In genomic region chr4:161931089-161931488, GRCh38 we compare ENCODE assay signal across 23 cellular contexts.
"Had no signal": no experiment of that assay in that cellular context is flagged by ENCODE, and none has a peak within 500 bp of the region (broad histone marks: within the 10 kb centered on the region; RNA-seq: fewer than 3 reads in every experiment).

No MANE protein-coding gene starts in this region.

- H3K27ac ChIP-seq: epithelial cell of prostate, esophagus muscularis mucosa, heart right ventricle, left lung, neural progenitor cell, prostate gland, right atrium auricular region, thoracic aorta, upper lobe of left lung had no signal

- H3K4me2 ChIP-seq: neural progenitor cell had no signal

- H3K27me3 ChIP-seq: dorsolateral prefrontal cortex, esophagus muscularis mucosa, heart right ventricle, left lung, neural progenitor cell, right atrium auricular region, tibial nerve, upper lobe of left lung had no signal

- H3K9me3 ChIP-seq: esophagus muscularis mucosa, heart right ventricle, left lung, prostate gland, right atrium auricular region, thoracic aorta, tibial nerve, upper lobe of left lung had no signal

- H3K4me1 Mint-ChIP-seq: naive thymus-derived CD4-positive, alpha-beta T cell; nephron; neural progenitor cell; stimulated activated naive B cell treated with anti-CD40 and anti-IgM and Interleukin-4, amounts not matched to agents 10 μg/mL and 1 μg/mL and 100 μg/mL, for 72 hours had no signal

- H3K9ac ChIP-seq: neural progenitor cell had no signal

- H3K9me3 Mint-ChIP-seq: nephron; neural progenitor cell; stimulated activated naive B cell treated with anti-CD40 and anti-IgM and Interleukin-4, amounts not matched to agents 10 μg/mL and 1 μg/mL and 100 μg/mL, for 72 hours had no signal

- ATAC-seq: heart right ventricle; left cardiac atrium; left lung; naive thymus-derived CD4-positive, alpha-beta T cell; sciatic nerve; stimulated activated naive B cell treated with anti-CD40 and anti-IgM and Interleukin-4, amounts not matched to agents 10 μg/mL and 1 μg/mL and 100 μg/mL, for 72 hours had no signal

- H3K4me3 Mint-ChIP-seq: naive thymus-derived CD4-positive, alpha-beta T cell; nephron; neural progenitor cell; stimulated activated naive B cell treated with anti-CD40 and anti-IgM and Interleukin-4, amounts not matched to agents 10 μg/mL and 1 μg/mL and 100 μg/mL, for 72 hours; stimulated activated naive CD8-positive, alpha-beta T cell treated with anti-CD3 and anti-CD28 coated beads, Interleukin-15, Interleukin-2, amounts not matched to agents 100 ng/mL and 50 ng/mL, for 24 hours had no signal

- H3K36me3 ChIP-seq: esophagus muscularis mucosa, heart right ventricle, left lung, neural progenitor cell, prostate gland, right atrium auricular region, thoracic aorta, tibial nerve, upper lobe of left lung had no signal

- H3K4me1 ChIP-seq: esophagus muscularis mucosa, heart right ventricle, left lung, neural progenitor cell, prostate gland, right atrium auricular region, upper lobe of left lung had no signal

- H2AFZ ChIP-seq: neural progenitor cell had no signal

- H3K36me3 Mint-ChIP-seq: naive thymus-derived CD4-positive, alpha-beta T cell; neural progenitor cell; stimulated activated naive B cell treated with anti-CD40 and anti-IgM and Interleukin-4, amounts not matched to agents 10 μg/mL and 1 μg/mL and 100 μg/mL, for 72 hours had no signal

- H3K4me3 ChIP-seq: esophagus muscularis mucosa, heart right ventricle, left lung, neural progenitor cell, prostate gland, right atrium auricular region, thoracic aorta, tibial nerve, upper lobe of left lung had no signal

- H3K27ac Mint-ChIP-seq: naive thymus-derived CD4-positive, alpha-beta T cell; nephron; neural progenitor cell; stimulated activated naive B cell treated with anti-CD40 and anti-IgM and Interleukin-4, amounts not matched to agents 10 μg/mL and 1 μg/mL and 100 μg/mL, for 72 hours; stimulated activated naive CD8-positive, alpha-beta T cell treated with anti-CD3 and anti-CD28 coated beads, Interleukin-15, Interleukin-2, amounts not matched to agents 100 ng/mL and 50 ng/mL, for 24 hours had no signal

- H3K27me3 Mint-ChIP-seq: naive thymus-derived CD4-positive, alpha-beta T cell; stimulated activated naive B cell treated with anti-CD40 and anti-IgM and Interleukin-4, amounts not matched to agents 10 μg/mL and 1 μg/mL and 100 μg/mL, for 72 hours; stimulated activated naive CD8-positive, alpha-beta T cell treated with anti-CD3 and anti-CD28 coated beads, Interleukin-15, Interleukin-2, amounts not matched to agents 100 ng/mL and 50 ng/mL, for 24 hours had no signal

- DNase-seq: dorsolateral prefrontal cortex; effector CD4-positive, alpha-beta T cell; foreskin melanocyte; glutamatergic neuron; heart right ventricle; hippocampal formation; left cardiac atrium; left lung; mesendoderm; naive thymus-derived CD4-positive, alpha-beta T cell; nucleus accumbens; stimulated activated naive B cell treated with anti-CD40 and anti-IgM and Interleukin-4, amounts not matched to agents 10 μg/mL and 1 μg/mL and 100 μg/mL, for 72 hours; upper lobe of left lung had no signal
